In genomic region chr11:77140231-77140959, GRCh38 we compare ENCODE assay signal across 1 cellular context.
TF ChIP-seq lines count a peak whose summit lies in the region.

No MANE protein-coding gene starts in this region.

TF ChIP-seq in HepG2, 621 proteins besides CTCF, POLR2A, EP300 and RAD21 (continued from another document):
- peak; percentile 11; the same call in 1 of the 2 replicates for TF ChIP-seq ZNF281 (CRISPR knock-in tag; IDR thresholded peaks at IDR 0.05; ENCODE audit: borderline replicate concordance)
- TF ChIP-seq TFAP4 (IDR thresholded peaks at IDR 0.05; ENCODE audit: borderline replicate concordance, low read depth) = peak; percentile 19; the same call in 1 of the 2 replicates
- TF ChIP-seq ZNF589 (CRISPR knock-in tag; conservative IDR thresholded peaks at IDR 0.05) = no peak
- no peak for TF ChIP-seq ARHGAP35 (CRISPR knock-in tag; IDR thresholded peaks at IDR 0.05; ENCODE audit: borderline replicate concordance)
- TF ChIP-seq NRL (CRISPR knock-in tag; IDR thresholded peaks at IDR 0.05; ENCODE audit: borderline replicate concordance) = no peak
- no peak for TF ChIP-seq ZNF205 (CRISPR knock-in tag; IDR thresholded peaks at IDR 0.05)
- no peak for TF ChIP-seq TBP (CRISPR knock-in tag; IDR thresholded peaks at IDR 0.05)
- no peak for TF ChIP-seq DMAP1 (CRISPR knock-in tag; IDR thresholded peaks at IDR 0.05)
- no peak for TF ChIP-seq ZNF24 (IDR thresholded peaks at IDR 0.05)
- TF ChIP-seq YY1 (IDR thresholded peaks at IDR 0.05; ENCODE audit: insufficient read depth, insufficient replicate concordance, low read depth, low read length) = no peak
- TF ChIP-seq SMARCC2 (IDR thresholded peaks at IDR 0.05) = no peak
- TF ChIP-seq SMAD3 (CRISPR knock-in tag; IDR thresholded peaks at IDR 0.05) = no peak
- no peak for TF ChIP-seq ZNF879 (CRISPR knock-in tag; IDR thresholded peaks at IDR 0.05)
- TF ChIP-seq, protein P1, sequence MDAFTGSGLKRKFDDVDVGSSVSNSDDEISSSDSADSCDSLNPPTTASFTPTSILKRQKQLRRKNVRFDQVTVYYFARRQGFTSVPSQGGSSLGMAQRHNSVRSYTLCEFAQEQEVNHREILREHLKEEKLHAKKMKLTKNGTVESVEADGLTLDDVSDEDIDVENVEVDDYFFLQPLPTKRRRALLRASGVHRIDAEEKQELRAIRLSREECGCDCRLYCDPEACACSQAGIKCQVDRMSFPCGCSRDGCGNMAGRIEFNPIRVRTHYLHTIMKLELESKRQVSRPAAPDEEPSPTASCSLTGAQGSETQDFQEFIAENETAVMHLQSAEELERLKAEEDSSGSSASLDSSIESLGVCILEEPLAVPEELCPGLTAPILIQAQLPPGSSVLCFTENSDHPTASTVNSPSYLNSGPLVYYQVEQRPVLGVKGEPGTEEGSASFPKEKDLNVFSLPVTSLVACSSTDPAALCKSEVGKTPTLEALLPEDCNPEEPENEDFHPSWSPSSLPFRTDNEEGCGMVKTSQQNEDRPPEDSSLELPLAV (CRISPR knock-in tag; conservative IDR thresholded peaks at IDR 0.05; ENCODE audit: low read depth) = no peak
- TF ChIP-seq SPEN (CRISPR knock-in tag; IDR thresholded peaks at IDR 0.05; ENCODE audit: low read depth) = no peak
- TF ChIP-seq ZNF430 (CRISPR knock-in tag; IDR thresholded peaks at IDR 0.05) = no peak
- TF ChIP-seq TRIM24 (CRISPR knock-in tag; IDR thresholded peaks at IDR 0.05) = no peak
- TF ChIP-seq MXI1 (IDR thresholded peaks at IDR 0.05; ENCODE audit: borderline replicate concordance, low read depth, low read length) = no peak
- TF ChIP-seq ERF (CRISPR knock-in tag; IDR thresholded peaks at IDR 0.05) = 0 out of 2 replicates have a peak, but pooled peaks have one; percentile 37
- no peak for TF ChIP-seq ZNF224 (CRISPR knock-in tag; IDR thresholded peaks at IDR 0.05)
- TF ChIP-seq SETDB1 (CRISPR knock-in tag; IDR thresholded peaks at IDR 0.05; ENCODE audit: borderline replicate concordance) = no peak
- TF ChIP-seq MIER3 (CRISPR knock-in tag; IDR thresholded peaks at IDR 0.05; ENCODE audit: borderline replicate concordance) = no peak
- TF ChIP-seq ZBTB38 (CRISPR knock-in tag; IDR thresholded peaks at IDR 0.05) = no peak
- TF ChIP-seq, protein P2, sequence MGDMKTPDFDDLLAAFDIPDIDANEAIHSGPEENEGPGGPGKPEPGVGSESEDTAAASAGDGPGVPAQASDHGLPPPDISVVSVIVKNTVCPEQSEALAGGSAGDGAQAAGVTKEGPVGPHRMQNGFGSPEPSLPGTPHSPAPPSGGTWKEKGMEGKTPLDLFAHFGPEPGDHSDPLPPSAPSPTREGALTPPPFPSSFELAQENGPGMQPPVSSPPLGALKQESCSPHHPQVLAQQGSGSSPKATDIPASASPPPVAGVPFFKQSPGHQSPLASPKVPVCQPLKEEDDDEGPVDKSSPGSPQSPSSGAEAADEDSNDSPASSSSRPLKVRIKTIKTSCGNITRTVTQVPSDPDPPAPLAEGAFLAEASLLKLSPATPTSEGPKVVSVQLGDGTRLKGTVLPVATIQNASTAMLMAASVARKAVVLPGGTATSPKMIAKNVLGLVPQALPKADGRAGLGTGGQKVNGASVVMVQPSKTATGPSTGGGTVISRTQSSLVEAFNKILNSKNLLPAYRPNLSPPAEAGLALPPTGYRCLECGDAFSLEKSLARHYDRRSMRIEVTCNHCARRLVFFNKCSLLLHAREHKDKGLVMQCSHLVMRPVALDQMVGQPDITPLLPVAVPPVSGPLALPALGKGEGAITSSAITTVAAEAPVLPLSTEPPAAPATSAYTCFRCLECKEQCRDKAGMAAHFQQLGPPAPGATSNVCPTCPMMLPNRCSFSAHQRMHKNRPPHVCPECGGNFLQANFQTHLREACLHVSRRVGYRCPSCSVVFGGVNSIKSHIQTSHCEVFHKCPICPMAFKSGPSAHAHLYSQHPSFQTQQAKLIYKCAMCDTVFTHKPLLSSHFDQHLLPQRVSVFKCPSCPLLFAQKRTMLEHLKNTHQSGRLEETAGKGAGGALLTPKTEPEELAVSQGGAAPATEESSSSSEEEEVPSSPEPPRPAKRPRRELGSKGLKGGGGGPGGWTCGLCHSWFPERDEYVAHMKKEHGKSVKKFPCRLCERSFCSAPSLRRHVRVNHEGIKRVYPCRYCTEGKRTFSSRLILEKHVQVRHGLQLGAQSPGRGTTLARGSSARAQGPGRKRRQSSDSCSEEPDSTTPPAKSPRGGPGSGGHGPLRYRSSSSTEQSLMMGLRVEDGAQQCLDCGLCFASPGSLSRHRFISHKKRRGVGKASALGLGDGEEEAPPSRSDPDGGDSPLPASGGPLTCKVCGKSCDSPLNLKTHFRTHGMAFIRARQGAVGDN (CRISPR knock-in tag; IDR thresholded peaks at IDR 0.05) = peak; percentile 55
- TF ChIP-seq KDM3A (CRISPR knock-in tag; IDR thresholded peaks at IDR 0.05; ENCODE audit: low read depth) = no peak
- TF ChIP-seq ZNF552 (CRISPR knock-in tag; IDR thresholded peaks at IDR 0.05; ENCODE audit: borderline replicate concordance) = no peak
- no peak for TF ChIP-seq ZNF282 (IDR thresholded peaks at IDR 0.05; ENCODE audit: partially characterized antibody)
- TF ChIP-seq NFYC (CRISPR knock-in tag; IDR thresholded peaks at IDR 0.05) = no peak
- TF ChIP-seq ATF1 (CRISPR knock-in tag; IDR thresholded peaks at IDR 0.05) = no peak
- no peak for TF ChIP-seq ARID3A (IDR thresholded peaks at IDR 0.05; ENCODE audit: low read depth, low read length)
- TF ChIP-seq JARID2 (CRISPR knock-in tag; IDR thresholded peaks at IDR 0.05; ENCODE audit: insufficient replicate concordance) = no peak
- no peak for TF ChIP-seq FOSL1 (CRISPR knock-in tag; IDR thresholded peaks at IDR 0.05; ENCODE audit: borderline replicate concordance)
- no peak for TF ChIP-seq TCF7 (IDR thresholded peaks at IDR 0.05; ENCODE audit: low read depth)
- no peak for TF ChIP-seq ZNF558 (CRISPR knock-in tag; IDR thresholded peaks at IDR 0.05; ENCODE audit: borderline replicate concordance)
TF ChIP-seq in HepG2: peak in this region for 5.
